ENCODE assay signal across 2 cellular contexts in genomic region chr12:132812631-132813305, GRCh38.
TF ChIP-seq lines count a peak whose summit lies in the region.

No MANE protein-coding gene starts in this region.

TF ChIP-seq in IMR-90, 13 proteins besides CTCF, POLR2A, EP300 and RAD21:
- TF ChIP-seq USF2 (IDR thresholded peaks at IDR 0.05; ENCODE audit: low read depth, low read length): no peak
- TF ChIP-seq BHLHE40 (IDR thresholded peaks at IDR 0.05; ENCODE audit: low read depth, low read length): peak; percentile 55; the same call in 1 of the 2 replicates
- no peak; the same call in 1 of the 2 replicates for TF ChIP-seq MAFK (IDR thresholded peaks at IDR 0.05; ENCODE audit: low read depth, low read length)
- no peak for TF ChIP-seq SMC3 (IDR thresholded peaks at IDR 0.05; ENCODE audit: low read depth, low read length)
- TF ChIP-seq FOS (IDR thresholded peaks at IDR 0.05; ENCODE audit: low read depth, low read length): peak; percentile 40; the same call in 1 of the 2 replicates

TF ChIP-seq in SK-N-SH, 30 proteins besides CTCF, POLR2A, EP300 and RAD21:
- no peak for TF ChIP-seq POLR2AphosphoS5 (IDR thresholded peaks at IDR 0.05; ENCODE audit: low read depth, low read length)
- no peak for TF ChIP-seq EZH2phosphoT487 (IDR thresholded peaks at IDR 0.05; ENCODE audit: borderline replicate concordance, low read depth)
- no peak for TF ChIP-seq NRF1 (IDR thresholded peaks at IDR 0.05; ENCODE audit: low read depth, low read length)
- no peak for TF ChIP-seq GABPA (IDR thresholded peaks at IDR 0.05; ENCODE audit: low read depth)
- TF ChIP-seq MEF2A (IDR thresholded peaks at IDR 0.05; ENCODE audit: borderline replicate concordance, low read depth): no peak
- no peak for TF ChIP-seq GATA2 (CRISPR knock-in tag; IDR thresholded peaks at IDR 0.05)
- no peak for TF ChIP-seq FOXM1 (IDR thresholded peaks at IDR 0.05; ENCODE audit: low read depth)
- no peak for TF ChIP-seq REST (IDR thresholded peaks at IDR 0.05; ENCODE audit: low read depth, low read length)
- TF ChIP-seq SMC3 (IDR thresholded peaks at IDR 0.05; ENCODE audit: low read depth, low read length): no peak
- no peak for TF ChIP-seq JUND (IDR thresholded peaks at IDR 0.05)
- no peak for TF ChIP-seq USF2 (IDR thresholded peaks at IDR 0.05; ENCODE audit: borderline replicate concordance, low read depth, low read length)
- no peak for TF ChIP-seq TCF12 (IDR thresholded peaks at IDR 0.05)
- TF ChIP-seq USF1 (IDR thresholded peaks at IDR 0.05; ENCODE audit: borderline replicate concordance, low read depth): no peak
- no peak for TF ChIP-seq TEAD4 (IDR thresholded peaks at IDR 0.05; ENCODE audit: borderline replicate concordance, insufficient read depth)
